Comparison of ENCODE assay signal across 8 cellular contexts in genomic region chr21:44931501-44932365, GRCh38. TPM values are rescaled to one million over a fixed set of nuclear protein-coding genes. Genes with fewer than 3 reads are reported as not detected.
DNase-seq lines count a peak whose midpoint lies in the region; ATAC-seq and TF ChIP-seq lines count a peak whose summit lies in the region.

No MANE protein-coding gene starts in this region.

- H3K27me3 Mint-ChIP-seq in activated naive CD4-positive, alpha-beta T cell treated with anti-CD3 and anti-CD28 coated beads, Interleukin-2, amount 10 ng/mL, durations not matched to agents 7 days and 5 days: no peaks in the 10 kb centered on the region

- peak; percentile 48 for DNase-seq in activated naive CD4-positive, alpha-beta T cell treated with anti-CD3 and anti-CD28 coated beads, Interleukin-2, amount 10 ng/mL, durations not matched to agents 7 days and 5 days
- DNase-seq in activated naive CD4-positive, alpha-beta T cell treated with anti-CD3 and anti-CD28 coated beads, Interleukin-2, amount 50 U/mL, for 16 hours: no peak
- DNase-seq in ascending aorta (ENCODE audit: low spot score in 2 of 2): no peak
- DNase-seq in right lobe of liver: peak in 2 of 3 donors; percentile 66 to 70
- DNase-seq in foreskin fibroblast: no peak
- no peak for DNase-seq in HT-29 (ENCODE audit: low spot score)

- H3K4me1 ChIP-seq in ascending aorta (peaks cover 19 to 22% of the 10 kb centered on the region in 2 donors), right lobe of liver (peaks cover 0 to 16% (median 9%) of the 10 kb centered on the region in 4 donors), urinary bladder (ENCODE audit: insufficient read depth) (peaks cover 1% of the 10 kb centered on the region)

- intact Hi-C loops in ascending aorta (cut with DNase I): loop anchor here (5.0 kb wide), 2 partner anchors 39 to 129 kb away; partner anchors contain the start of gene UBE2G2
- intact Hi-C loops in right lobe of liver (cut with DNase I): loop anchor here in 1 of 2 donors (5.0 to 10.0 kb wide), 2 partner anchors 39 to 117 kb away; partner anchors contain the start of gene SUMO3

- TF ChIP-seq POLR2A in right lobe of liver (IDR thresholded peaks at IDR 0.05): peak; percentile 49

- H3K27ac ChIP-seq in ascending aorta (no peak overlapping the region), right lobe of liver (peak overlapping the region; percentile 52 to 65 (median 55)), urinary bladder (ENCODE audit: low read depth) (no peak overlapping the region)

- TF ChIP-seq CTCF in ascending aorta (IDR thresholded peaks at IDR 0.05): no peak
- TF ChIP-seq CTCF in right lobe of liver (IDR thresholded peaks at IDR 0.05): no peak
- no peak for TF ChIP-seq CTCF in foreskin fibroblast (IDR thresholded peaks at IDR 0.05; ENCODE audit: low read depth, low read length)

- peaks cover 14% of the 10 kb centered on the region for H3K36me3 Mint-ChIP-seq in activated naive CD4-positive, alpha-beta T cell treated with anti-CD3 and anti-CD28 coated beads, Interleukin-2, amount 10 ng/mL, durations not matched to agents 7 days and 5 days

- H3K4me3 ChIP-seq in ascending aorta: peak overlapping the region; percentile 47 to 66
- peak overlapping the region; percentile 40 to 59 (median 50) for H3K4me3 ChIP-seq in right lobe of liver
- peak overlapping the region; percentile 30 for H3K4me3 ChIP-seq in urinary bladder (ENCODE audit: low read depth, low read length)
- H3K4me3 ChIP-seq in foreskin fibroblast (ENCODE audit: low read depth in 1 of 2, low read length in 2 of 2): no peak overlapping the region

- H3K4me1 Mint-ChIP-seq in activated naive CD4-positive, alpha-beta T cell treated with anti-CD3 and anti-CD28 coated beads, Interleukin-2, amount 10 ng/mL, durations not matched to agents 7 days and 5 days: peaks cover 50% of the 10 kb centered on the region

- H3K27me3 ChIP-seq in ascending aorta (peaks cover 13% of the 10 kb centered on the region), right lobe of liver (no peaks in the 10 kb centered on the region)

- peak overlapping the region; percentile 93 for H3K27ac Mint-ChIP-seq in activated naive CD4-positive, alpha-beta T cell treated with anti-CD3 and anti-CD28 coated beads, Interleukin-2, amount 10 ng/mL, durations not matched to agents 7 days and 5 days

- H3K36me3 ChIP-seq in ascending aorta (no peaks in the 10 kb centered on the region), right lobe of liver (no peaks in the 10 kb centered on the region), urinary bladder (ENCODE audit: insufficient read depth) (no peaks in the 10 kb centered on the region)

- under 1% methylated on average over 39 of the region's 73 CpGs for WGBS in right lobe of liver (ENCODE audit: insufficient coverage, low coverage, low lambda C conversion rate, missing lambda C conversion rate)
- WGBS in urinary bladder: 2% methylated on average over 73 of the region's 73 CpGs

- peak overlapping the region; percentile 86 for H3K4me3 Mint-ChIP-seq in activated naive CD4-positive, alpha-beta T cell treated with anti-CD3 and anti-CD28 coated beads, Interleukin-2, amount 10 ng/mL, durations not matched to agents 7 days and 5 days

- peaks cover 3% of the 10 kb centered on the region for H3K9me3 Mint-ChIP-seq in activated naive CD4-positive, alpha-beta T cell treated with anti-CD3 and anti-CD28 coated beads, Interleukin-2, amount 10 ng/mL, durations not matched to agents 7 days and 5 days

- peak; percentile 56 to 75 (median 65) for ATAC-seq in right lobe of liver
- ATAC-seq in GM21619 (IDR thresholded peaks at IDR 0.05; ENCODE audit: unreplicated experiment): no peak

- CTCF ChIA-PET in activated naive CD4-positive, alpha-beta T cell treated with anti-CD3 and anti-CD28 coated beads, Interleukin-2, amount 10 ng/mL, durations not matched to agents 7 days and 5 days (lab: Charles Lee): interaction anchor here (0.6 to 4.9 kb wide), 20 partner anchors 11 to 207 kb away, joined by 3 to 68 read pairs (median 4); partner anchors contain the start of genes ITGB2 and UBE2G2

- H3K9me3 ChIP-seq in ascending aorta (no peaks in the 10 kb centered on the region), right lobe of liver (no peaks in the 10 kb centered on the region)

RNA-seq across cellular contexts. Expression of gene SLX9, which starts 8.1 kb away (rescaled TPM):
- total RNA-seq in ascending aorta: 0.75 TPM
- 10 to 100 TPM; 15.0 to 27.9 (median 17.1) TPM for total RNA-seq in right lobe of liver
- total RNA-seq in urinary bladder: 7.1 TPM
- polyA plus RNA-seq in urinary bladder: 35.7 TPM
- 27.4 and 31.3 TPM in 2 replicates for total RNA-seq in HT-29 (2014; rRNA removed; shearing (Covaris generic))

RNA-seq across cellular contexts. Expression of gene ITGB2, which starts 11.0 kb away (rescaled TPM):
- total RNA-seq in ascending aorta (65.5 TPM), right lobe of liver (10 to 100 TPM; 12.9 to 61.8 (median 36.6) TPM), urinary bladder (20.8 TPM)
- polyA plus RNA-seq in urinary bladder: 39.9 TPM
- total RNA-seq in HT-29 (2014; rRNA removed; shearing (Covaris generic)): not detected in 2 replicates

RNA-seq across cellular contexts. Expression of gene PTTG1IP, which starts 58.2 kb away (rescaled TPM):
- 468 TPM for total RNA-seq in ascending aorta
- 100 to 1,000 TPM in 3 of 6 experiments, 10 to 100 TPM in 3; 54.3 to 195 (median 140) TPM for total RNA-seq in right lobe of liver
- total RNA-seq in urinary bladder: 154 TPM
- polyA plus RNA-seq in urinary bladder: 233 TPM
- total RNA-seq in HT-29 (2014; rRNA removed; shearing (Covaris generic)): 116 and 123 TPM in 2 replicates

Comparison
In these comparisons a context has a peak if more than half of its experiments do, and no peak if none do; other contexts are left out.
1. DNase-seq: peak in activated naive CD4-positive, alpha-beta T cell treated with anti-CD3 and anti-CD28 coated beads, Interleukin-2, amount 10 ng/mL, durations not matched to agents 7 days and 5 days (single experiment) and right lobe of liver (2 of 3); none in activated naive CD4-positive, alpha-beta T cell treated with anti-CD3 and anti-CD28 coated beads, Interleukin-2, amount 50 U/mL, for 16 hours (single experiment), ascending aorta (0 of 2), foreskin fibroblast (0 of 2) and HT-29 (single experiment).
2. H3K27ac ChIP-seq: peak in right lobe of liver (3 of 3); none in ascending aorta (0 of 2) and urinary bladder (single experiment).
3. H3K4me3 ChIP-seq: peak in ascending aorta (2 of 2), right lobe of liver (3 of 3) and urinary bladder (single experiment); none in foreskin fibroblast (0 of 2).
4. RNA of gene ITGB2, which starts 11.0 kb away (total RNA-seq): 65.5 TPM in ascending aorta (single experiment), 12.9 to 61.8 TPM in right lobe of liver and 20.8 TPM in urinary bladder (single experiment); not detected in HT-29; every median in the first group is over 10 times any median in the second.